8 cellular contexts compared by ENCODE assay signal in genomic region chr2:28594029-28594368, GRCh38.
DNase-seq lines count a peak whose midpoint lies in the region; ATAC-seq, FAIRE-seq and TF ChIP-seq lines count a peak whose summit lies in the region.

No MANE protein-coding gene starts in this region.

- no peaks in the 10 kb centered on the region for H3K27me3 ChIP-seq in keratinocyte (ENCODE audit: control insufficient read depth, extremely low read depth, insufficient read depth, low read length)
- peaks cover 3% of the 10 kb centered on the region for H3K27me3 ChIP-seq in thymus (ENCODE audit: control insufficient read depth, insufficient read depth)

- no peaks in the 10 kb centered on the region for H3K79me2 ChIP-seq in keratinocyte (ENCODE audit: control insufficient read depth, insufficient read depth, low read length)

- dilution Hi-C loops in keratinocyte (cut with MboI; ENCODE audit: extremely low pct_ligation_motif_present, low sequenced_read_pairs): no loop called here

- H3K36me3 ChIP-seq in keratinocyte (ENCODE audit: control insufficient read depth in 2 of 2, extremely low read depth in 1 of 2, insufficient read depth in 2 of 2, low read length in 2 of 2): no peaks in the 10 kb centered on the region
- no peaks in the 10 kb centered on the region for H3K36me3 ChIP-seq in thymus (ENCODE audit: control insufficient read depth, insufficient read depth)

- no peak for DNase-seq in activated T-cell treated with anti-CD3 and anti-CD28 coated beads, Interleukin-2, amount 50 U/mL, for 72 hours
- DNase-seq in activated T-cell treated with anti-CD3 and anti-CD28 coated beads for 4 hours (no peak), T-helper 17 cell (no peak), keratinocyte (ENCODE audit: low read depth, low spot score) (no peak), NCI-H2227 treated with DMSO at 0.1 percent for 48 hours (lab: John Stamatoyannopoulos, UW) (no peak), NCI-H146 treated with DMSO at 0.1 percent for 48 hours (lab: John Stamatoyannopoulos, UW; ENCODE audit: unreplicated experiment) (no peak)
- no peak for DNase-seq in stimulated activated CD4-positive, alpha-beta T cell treated with anti-CD3 and anti-CD28 coated beads, Interleukin-15, amount 100 ng/mL, for 24 hours

- no peaks in the 10 kb centered on the region for H3K9me3 Mint-ChIP-seq in activated T-cell treated with anti-CD3 and anti-CD28 coated beads, Interleukin-2, amount 50 U/mL, for 72 hours

- H3K27me3 Mint-ChIP-seq in activated T-cell treated with anti-CD3 and anti-CD28 coated beads, Interleukin-2, amount 50 U/mL, for 72 hours (ENCODE audit: low read depth): no peaks in the 10 kb centered on the region
- no peaks in the 10 kb centered on the region for H3K27me3 Mint-ChIP-seq in T-helper 17 cell

- FAIRE-seq in keratinocyte (lab: Jason Lieb, UNC): no peak

- peak overlapping the region; percentile 77 for H3K4me2 ChIP-seq in keratinocyte (ENCODE audit: control insufficient read depth, extremely low read depth, insufficient read depth, low read depth, low read length)

- H3K4me3 ChIP-seq in keratinocyte (ENCODE audit: control insufficient read depth in 2 of 3, extremely low read depth in 1 of 3, insufficient read depth in 2 of 3, low read depth in 1 of 3, low read length in 3 of 3) (peak overlapping the region in 1 of 3 experiments; percentile 32), thymus (ENCODE audit: low read length) (peak overlapping the region; percentile 18)

- no peak for TF ChIP-seq CTCF in keratinocyte (optimal IDR thresholded peaks at IDR 0.05 in 1 of 3, IDR thresholded peaks at IDR 0.05 in 1 of 3, conservative IDR thresholded peaks at IDR 0.05 in 1 of 3; ENCODE audit: extremely low read depth in 1 of 3, insufficient read depth in 2 of 3, low read length in 3 of 3)

- H3K4me3 Mint-ChIP-seq in activated T-cell treated with anti-CD3 and anti-CD28 coated beads, Interleukin-2, amount 50 U/mL, for 72 hours: peak overlapping the region; percentile 67 to 78
- peak overlapping the region; percentile 67 for H3K4me3 Mint-ChIP-seq in T-helper 17 cell

- no peaks in the 10 kb centered on the region for H4K20me1 ChIP-seq in keratinocyte (ENCODE audit: control insufficient read depth, extremely low read depth, insufficient read depth, low read length)

- H2AFZ ChIP-seq in keratinocyte (ENCODE audit: control insufficient read depth, low read length): peak overlapping the region; percentile 82

- peaks cover 21% of the 10 kb centered on the region for H3K4me1 Mint-ChIP-seq in activated T-cell treated with anti-CD3 and anti-CD28 coated beads, Interleukin-2, amount 50 U/mL, for 72 hours (ENCODE audit: low read depth)
- H3K4me1 Mint-ChIP-seq in T-helper 17 cell: peaks cover 23% of the 10 kb centered on the region

- 50% methylated on average over 12 of the region's 12 CpGs for WGBS in thymus

- no peaks in the 10 kb centered on the region for H3K9me3 ChIP-seq in T-helper 17 cell (ENCODE audit: control insufficient read depth, low read length, poor library complexity, severe bottlenecking)
- no peaks in the 10 kb centered on the region for H3K9me3 ChIP-seq in keratinocyte (ENCODE audit: control insufficient read depth, low read depth, low read length)
- no peaks in the 10 kb centered on the region for H3K9me3 ChIP-seq in thymus (ENCODE audit: control insufficient read depth)

- peak overlapping the region; percentile 91 for H3K27ac Mint-ChIP-seq in activated T-cell treated with anti-CD3 and anti-CD28 coated beads, Interleukin-2, amount 50 U/mL, for 72 hours
- peak overlapping the region; percentile 98 for H3K27ac Mint-ChIP-seq in T-helper 17 cell

- H3K36me3 Mint-ChIP-seq in activated T-cell treated with anti-CD3 and anti-CD28 coated beads, Interleukin-2, amount 50 U/mL, for 72 hours (ENCODE audit: insufficient read depth in 2 of 2): no peaks in the 10 kb centered on the region
- no peaks in the 10 kb centered on the region for H3K36me3 Mint-ChIP-seq in T-helper 17 cell (ENCODE audit: low read depth)

- peak overlapping the region; percentile 65 for H3K9ac ChIP-seq in keratinocyte (ENCODE audit: control insufficient read depth, extremely low read depth, insufficient read depth, low read length)

- H3K4me1 ChIP-seq in keratinocyte (ENCODE audit: control insufficient read depth, extremely low read depth, insufficient read depth, low read length) (peaks cover 40% of the 10 kb centered on the region), thymus (ENCODE audit: control insufficient read depth, insufficient read depth, low read length) (peaks cover 20% of the 10 kb centered on the region)

- H3K9me1 ChIP-seq in keratinocyte (ENCODE audit: control insufficient read depth, extremely low read depth, insufficient read depth, low read length): no peaks in the 10 kb centered on the region

- peak overlapping the region; percentile 81 for H3K27ac ChIP-seq in keratinocyte (ENCODE audit: control insufficient read depth, insufficient read depth, low read length)
- H3K27ac ChIP-seq in thymus (ENCODE audit: low read depth): no peak overlapping the region

- ATAC-seq in activated T-cell treated with anti-CD3 and anti-CD28 coated beads, Interleukin-2, amount 50 U/mL, for 72 hours (replicated peaks in 1 of 2): peak; percentile 28 to 30
- no peak for ATAC-seq in T-helper 17 cell
